19 cellular contexts compared by ENCODE assay signal in the genomic region with DNA sequence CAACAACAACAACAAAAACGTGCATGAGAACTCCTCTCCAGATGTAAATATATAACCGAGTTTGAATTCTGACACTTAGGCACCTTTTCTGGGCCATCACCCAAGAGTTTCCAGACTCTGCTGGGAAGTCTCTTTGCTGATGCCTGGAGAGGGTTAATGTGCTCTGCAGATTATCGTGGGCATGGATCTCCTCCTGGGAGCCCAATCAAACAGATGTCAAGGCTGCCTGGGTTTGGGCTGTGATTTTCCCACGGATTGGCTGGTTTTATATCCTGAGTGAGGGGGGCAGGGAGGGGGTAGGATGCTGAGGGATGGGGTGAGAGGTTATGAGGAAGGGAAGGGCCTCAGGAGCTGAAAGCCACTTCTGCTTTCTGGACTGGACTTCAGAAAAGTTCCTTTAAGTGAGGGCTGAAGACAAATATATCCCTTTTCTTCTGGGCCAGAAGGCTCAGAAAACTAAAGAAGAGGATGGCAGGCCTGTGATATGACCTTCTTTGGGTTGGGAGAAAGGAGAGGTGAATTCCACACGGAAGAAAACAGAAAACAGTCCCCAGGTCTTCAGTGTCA. TPM values are rescaled to one million over a fixed set of nuclear protein-coding genes. Genes with fewer than 3 reads are reported as not detected.
"Had no signal": no experiment of that assay in that cellular context is flagged by ENCODE, and none has a peak within 500 bp of the region (broad histone marks: within the 10 kb centered on the region; RNA-seq: fewer than 3 reads in every experiment).

No MANE protein-coding gene starts in this region.

- H3K9me3 Mint-ChIP-seq: activated CD8-positive, alpha-beta T cell treated with anti-CD3 and anti-CD28 coated beads for 36 hours; activated naive CD8-positive, alpha-beta T cell treated with anti-CD3 and anti-CD28 coated beads, Interleukin-2, amount 10 ng/mL, durations not matched to agents 7 days and 5 days; activated T-cell treated with anti-CD3 and anti-CD28 coated beads, Interleukin-2, amount 50 U/mL, for 72 hours; stimulated activated naive CD8-positive, alpha-beta T cell treated with anti-CD3 and anti-CD28 coated beads, Interleukin-15, amount 100 ng/mL, for 72 hours had no signal

- DNase-seq: activated CD8-positive, alpha-beta memory T cell treated with anti-CD3 and anti-CD28 coated beads, Interleukin-2, amount 50 U/mL, for 4 hours; activated CD8-positive, alpha-beta T cell treated with anti-CD3 and anti-CD28 coated beads for 36 hours; activated gamma-delta T cell treated with Interleukin-2 at 50 U/mL for 16 hours; activated naive CD8-positive, alpha-beta T cell treated with anti-CD3 and anti-CD28 coated beads, Interleukin-2, amount 10 ng/mL, durations not matched to agents 7 days and 5 days; activated T-cell treated with anti-CD3 and anti-CD28 coated beads, Interleukin-2, amount 50 U/mL, for 72 hours; anterior cingulate cortex; left ventricle myocardium superior; mesendoderm; pancreas; stimulated activated CD4-positive, alpha-beta T cell treated with anti-CD3 and anti-CD28 coated beads, Interleukin-15, amount 100 ng/mL, for 24 hours; stimulated activated CD4-positive, alpha-beta T cell treated with anti-CD3 and anti-CD28 coated beads, Interleukin-4, amount 100 ng/mL, for 24 hours; stimulated activated naive CD8-positive, alpha-beta T cell treated with anti-CD3 and anti-CD28 coated beads, Interleukin-15, amount 100 ng/mL, for 72 hours had no signal

- H3K36me3 ChIP-seq: pancreas, thoracic aorta had no signal

- FAIRE-seq: pancreas had no signal

- H3K4me3 ChIP-seq: pancreas, thoracic aorta had no signal

- H3K4me1 Mint-ChIP-seq: activated naive CD8-positive, alpha-beta T cell treated with anti-CD3 and anti-CD28 coated beads, Interleukin-2, amount 10 ng/mL, durations not matched to agents 7 days and 5 days; stimulated activated naive CD8-positive, alpha-beta T cell treated with anti-CD3 and anti-CD28 coated beads, Interleukin-15, amount 100 ng/mL, for 72 hours had no signal

- H3K4me1 ChIP-seq: pancreas had no signal

- H3K36me3 Mint-ChIP-seq: activated naive CD8-positive, alpha-beta T cell treated with anti-CD3 and anti-CD28 coated beads, Interleukin-2, amount 10 ng/mL, durations not matched to agents 7 days and 5 days had no signal

- ATAC-seq: activated CD8-positive, alpha-beta T cell treated with anti-CD3 and anti-CD28 coated beads for 36 hours; activated T-cell treated with anti-CD3 and anti-CD28 coated beads, Interleukin-2, amount 50 U/mL, for 72 hours; left ventricle myocardium superior; stimulated activated naive CD8-positive, alpha-beta T cell treated with anti-CD3 and anti-CD28 coated beads, Interleukin-15, amount 100 ng/mL, for 72 hours had no signal

- H3K27me3 ChIP-seq: pancreas had no signal

- H3K27ac ChIP-seq: pancreas, thoracic aorta had no signal

- H3K27ac Mint-ChIP-seq: activated CD8-positive, alpha-beta T cell treated with anti-CD3 and anti-CD28 coated beads for 36 hours; activated naive CD8-positive, alpha-beta T cell treated with anti-CD3 and anti-CD28 coated beads, Interleukin-2, amount 10 ng/mL, durations not matched to agents 7 days and 5 days; activated T-cell treated with anti-CD3 and anti-CD28 coated beads, Interleukin-2, amount 50 U/mL, for 72 hours; stimulated activated naive CD8-positive, alpha-beta T cell treated with anti-CD3 and anti-CD28 coated beads, Interleukin-15, amount 100 ng/mL, for 72 hours had no signal

- H3K27me3 Mint-ChIP-seq: activated CD8-positive, alpha-beta T cell treated with anti-CD3 and anti-CD28 coated beads for 36 hours; activated naive CD8-positive, alpha-beta T cell treated with anti-CD3 and anti-CD28 coated beads, Interleukin-2, amount 10 ng/mL, durations not matched to agents 7 days and 5 days; stimulated activated naive CD8-positive, alpha-beta T cell treated with anti-CD3 and anti-CD28 coated beads, Interleukin-15, amount 100 ng/mL, for 72 hours had no signal

- H3K4me3 Mint-ChIP-seq: activated CD8-positive, alpha-beta T cell treated with anti-CD3 and anti-CD28 coated beads for 36 hours; activated naive CD8-positive, alpha-beta T cell treated with anti-CD3 and anti-CD28 coated beads, Interleukin-2, amount 10 ng/mL, durations not matched to agents 7 days and 5 days; activated T-cell treated with anti-CD3 and anti-CD28 coated beads, Interleukin-2, amount 50 U/mL, for 72 hours; stimulated activated naive CD8-positive, alpha-beta T cell treated with anti-CD3 and anti-CD28 coated beads, Interleukin-15, amount 100 ng/mL, for 72 hours had no signal

- H3K9me3 ChIP-seq: pancreas, thoracic aorta had no signal

RNA-seq across cellular contexts. Expression of gene ELF5, which starts 4.2 kb away (rescaled TPM):
- total RNA-seq: activated CD8-positive, alpha-beta T cell treated with anti-CD3 and anti-CD28 coated beads for 36 hours; activated naive CD8-positive, alpha-beta T cell treated with anti-CD3 and anti-CD28 coated beads, Interleukin-2, amount 10 ng/mL, durations not matched to agents 7 days and 5 days; activated T-cell treated with anti-CD3 and anti-CD28 coated beads, Interleukin-2, amount 50 U/mL, for 72 hours; cerebellum; dermis microvascular lymphatic vessel endothelial cell; glomerular endothelial cell; kidney epithelial cell; left ventricle myocardium superior; skeletal muscle tissue; thoracic aorta had no signal
- polyA plus RNA-seq: neural cell had no signal
